Comparison of ENCODE assay signal across 1 cellular context in genomic region chr3:56916697-56917336, GRCh38.
TF ChIP-seq lines count a peak whose summit lies in the region.

No MANE protein-coding gene starts in this region.

TF ChIP-seq in GM23338, 12 proteins besides CTCF, POLR2A, EP300 and RAD21 (continued from another document):
- no peak for TF ChIP-seq REST (IDR thresholded peaks at IDR 0.05; ENCODE audit: unreplicated experiment)
- no peak for TF ChIP-seq EZH2phosphoT487 (IDR thresholded peaks at IDR 0.05; ENCODE audit: unreplicated experiment)
- TF ChIP-seq CREB1 (CRISPR knock-in tag; IDR thresholded peaks at IDR 0.05; ENCODE audit: low read depth) = no peak
- no peak for TF ChIP-seq JUNB (IDR thresholded peaks at IDR 0.05; ENCODE audit: unreplicated experiment)
- TF ChIP-seq POLR2AphosphoS5 (IDR thresholded peaks at IDR 0.05; ENCODE audit: low read depth) = no peak
- TF ChIP-seq NANOG (IDR thresholded peaks at IDR 0.05; ENCODE audit: borderline replicate concordance) = no peak
- TF ChIP-seq EZH2 (IDR thresholded peaks at IDR 0.05; ENCODE audit: low read depth, unreplicated experiment) = no peak
- TF ChIP-seq STAT1 (IDR thresholded peaks at IDR 0.05; ENCODE audit: unreplicated experiment) = no peak
- TF ChIP-seq ZNF462 (CRISPR knock-in tag; IDR thresholded peaks at IDR 0.05) = no peak
- TF ChIP-seq ETS1 (IDR thresholded peaks at IDR 0.05) = no peak
TF ChIP-seq in GM23338: peak in this region for 0.
